ENCODE assay signal across 28 cellular contexts in the genomic region with DNA sequence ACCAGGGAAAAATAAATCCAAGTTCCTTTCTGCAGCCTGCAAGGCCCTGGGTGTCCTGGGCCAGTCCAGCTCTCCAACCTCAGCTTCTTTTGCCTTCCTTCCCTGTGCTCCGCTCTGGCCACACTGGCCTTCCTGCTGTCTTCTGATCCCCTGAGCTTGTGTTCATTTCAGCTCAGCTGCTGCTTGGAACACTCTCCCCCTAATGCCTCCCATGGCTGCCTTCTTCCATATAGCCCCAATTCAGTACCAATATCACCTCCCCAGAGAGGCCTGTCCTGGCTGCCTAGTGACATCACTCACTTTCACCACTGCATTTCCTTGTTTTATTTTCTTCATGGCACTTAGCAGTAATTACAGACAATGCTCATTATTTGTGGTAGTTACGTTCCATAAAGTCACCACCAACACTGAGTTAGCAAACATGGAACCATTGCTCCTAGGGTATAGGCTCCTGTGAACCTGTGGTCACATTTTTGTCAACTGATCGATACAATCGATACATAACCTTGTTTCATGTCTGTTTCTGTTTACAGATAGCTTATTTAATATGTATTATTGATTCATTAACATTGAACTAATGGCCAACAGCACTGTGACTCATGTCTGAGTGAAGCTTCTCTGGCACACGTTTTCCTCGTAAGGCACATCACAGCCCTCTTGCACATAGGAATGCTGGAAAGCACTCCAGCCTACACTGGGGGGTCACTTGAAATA. TPM values are rescaled to one million over a fixed set of nuclear protein-coding genes. Genes with fewer than 3 reads are reported as not detected.
"Had no signal": no experiment of that assay in that cellular context is flagged by ENCODE, and none has a peak within 500 bp of the region (broad histone marks: within the 10 kb centered on the region; RNA-seq: fewer than 3 reads in every experiment).

No MANE protein-coding gene starts in this region.

- H3K9ac ChIP-seq: neural progenitor cell had no signal

- H3K9me3 ChIP-seq: gastrocnemius medialis, suprapubic skin, tibial artery, upper lobe of right lung had no signal

- ATAC-seq: activated CD8-positive, alpha-beta T cell treated with anti-CD3 and anti-CD28 coated beads for 36 hours; activated T-cell treated with anti-CD3 and anti-CD28 coated beads, Interleukin-2, amount 50 U/mL, for 4 hours; activated T-helper 17 cell treated with anti-CD3 and anti-CD28 coated beads, Interleukin-2, amount 50 U/mL, for 72 hours; esophagus mucosa; gastrocnemius medialis; left cardiac atrium; left ventricle myocardium superior; right cardiac atrium; upper lobe of right lung; WTC11 had no signal

- FAIRE-seq: bronchial epithelial cell had no signal

- H3K27ac ChIP-seq: gastrocnemius medialis, neural progenitor cell, spleen, suprapubic skin, tibial artery, upper lobe of right lung had no signal

- DNase-seq: activated CD4-positive, alpha-beta T cell treated with anti-CD3 and anti-CD28 coated beads, Interleukin-2, amount 50 U/mL, for 1 hour; activated CD8-positive, alpha-beta T cell treated with anti-CD3 and anti-CD28 coated beads for 36 hours; activated gamma-delta T cell treated with Interleukin-2 at 50 U/mL for 16 hours; activated naive CD4-positive, alpha-beta T cell treated with anti-CD3 and anti-CD28 coated beads, Interleukin-2, amount 50 U/mL, for 16 hours; activated T-cell treated with anti-CD3 and anti-CD28 coated beads, Interleukin-2, amount 50 U/mL, for 4 hours; amygdala; endodermal cell; gastrocnemius medialis; glutamatergic neuron; islet precursor cell; left cardiac atrium; left ventricle myocardium superior; naive B cell; spleen; stimulated activated naive CD4-positive, alpha-beta T cell; T-helper 2 cell; tibial artery; upper lobe of right lung had no signal

- H3K4me2 ChIP-seq: neural progenitor cell had no signal

- H2AFZ ChIP-seq: neural progenitor cell had no signal

- H3K36me3 ChIP-seq: gastrocnemius medialis, neural progenitor cell, spleen, suprapubic skin, tibial artery, upper lobe of right lung had no signal

- H3K4me1 ChIP-seq: gastrocnemius medialis had no signal

- H3K4me3 ChIP-seq: gastrocnemius medialis, neural progenitor cell, spleen, suprapubic skin, tibial artery, upper lobe of right lung had no signal

- H3K27me3 ChIP-seq: gastrocnemius medialis, suprapubic skin, upper lobe of right lung had no signal

RNA-seq across cellular contexts. Expression of a gene that starts 26.7 kb away (rescaled TPM):
- total RNA-seq: activated CD8-positive, alpha-beta T cell treated with anti-CD3 and anti-CD28 coated beads for 36 hours; activated T-cell treated with anti-CD3 and anti-CD28 coated beads, Interleukin-2, amount 50 U/mL, for 4 hours; activated T-helper 17 cell treated with anti-CD3 and anti-CD28 coated beads, Interleukin-2, amount 50 U/mL, for 72 hours; bronchial epithelial cell; endodermal cell; esophagus mucosa; gastrocnemius medialis; left cardiac atrium; left ventricle myocardium superior; lung microvascular endothelial cell; omental fat pad; pulmonary artery endothelial cell; right cardiac atrium; spleen; upper lobe of right lung had no signal
- polyA plus RNA-seq: right cardiac atrium, spleen had no signal
